10 cellular contexts compared by ENCODE assay signal in the genomic region with DNA sequence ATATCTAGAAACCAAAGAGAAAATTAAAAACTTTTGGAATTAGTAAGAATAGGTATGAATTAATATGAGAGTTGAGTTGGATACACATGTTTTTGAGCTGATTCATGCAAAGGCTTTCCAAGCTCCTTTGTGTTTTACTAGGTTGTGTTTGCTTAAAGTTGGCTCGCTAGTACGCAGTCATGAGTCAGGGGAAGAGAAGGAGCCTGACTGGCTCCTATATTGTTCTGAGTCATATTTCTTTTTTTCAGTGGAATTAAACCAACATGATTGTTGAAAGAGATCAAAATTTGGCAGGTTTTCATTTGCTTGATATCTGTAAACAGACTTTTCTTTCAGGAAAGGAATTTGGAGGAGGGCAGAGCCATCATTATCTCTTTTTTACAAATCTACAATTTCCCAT.
A peak's percentile ranks its signal among the peaks of the same experiment; 100 is the strongest.
DNase-seq lines count a peak whose midpoint lies in the region; ATAC-seq and TF ChIP-seq lines count a peak whose summit lies in the region.
"Had no signal": no experiment of that assay in that cellular context is flagged by ENCODE, and none has a peak within 500 bp of the region (broad histone marks: within the 10 kb centered on the region; RNA-seq: fewer than 3 reads in every experiment).

No MANE protein-coding gene starts in this region.

- POLR2A ChIA-PET in PC-9 (lab: Charles Lee; ENCODE audit: unreplicated experiment) = interaction anchor here (0.6 to 0.7 kb wide), 4 partner anchors 20 to 229 kb away, joined by 5 to 27 read pairs (median 23); no protein-coding TSS in a partner anchor
- POLR2A ChIA-PET in activated CD4-positive, alpha-beta memory T cell treated with anti-CD3 and anti-CD28 coated beads, Interleukin-2, amount 10 ng/mL, durations not matched to agents 7 days and 5 days (lab: Charles Lee) = no interaction called here

- peaks cover 13% of the 10 kb centered on the region for H3K9me3 ChIP-seq in PC-9 (ENCODE audit: insufficient read depth, low read depth)

- 0 out of 2 replicates have a peak, but pooled peaks cover 5% of the 10 kb centered on the region for H3K36me3 ChIP-seq in PC-9 (ENCODE audit: low read depth)
- H3K36me3 ChIP-seq: tibial nerve had no signal

- H3K4me3 ChIP-seq in PC-9 = peak overlapping the region; percentile 36
- H3K4me3 ChIP-seq: tibial nerve had no signal

- H3K4me3 Mint-ChIP-seq in activated CD4-positive, alpha-beta memory T cell treated with anti-CD3 and anti-CD28 coated beads, Interleukin-2, amount 10 ng/mL, durations not matched to agents 7 days and 5 days = no peak overlapping the region
- H3K4me3 Mint-ChIP-seq: central memory CD8-positive, alpha-beta T cell had no signal

- ATAC-seq in esophagus mucosa = peak; percentile 99
- ATAC-seq in HG02588 (IDR thresholded peaks at IDR 0.05; ENCODE audit: unreplicated experiment) = no peak

- no peaks in the 10 kb centered on the region for H3K9me2 ChIP-seq in PC-9 (ENCODE audit: insufficient read depth)

- no TSS peak for BruUV-seq in PC-9 (replicated peaks; lab: Mats Ljungman, UMichigan)

- peaks cover 27% of the 10 kb centered on the region for H3F3A ChIP-seq in PC-9 (ENCODE audit: insufficient read depth, low read depth)

- H3K9me3 Mint-ChIP-seq in activated CD4-positive, alpha-beta memory T cell treated with anti-CD3 and anti-CD28 coated beads, Interleukin-2, amount 10 ng/mL, durations not matched to agents 7 days and 5 days = peaks cover 6% of the 10 kb centered on the region
- H3K9me3 Mint-ChIP-seq: central memory CD8-positive, alpha-beta T cell had no signal

- H3K79me2 ChIP-seq in PC-9 (ENCODE audit: low read depth) = peaks cover 12% of the 10 kb centered on the region

- in situ Hi-C loops in Caki2 (cut with HindIII; ENCODE audit: low pct_unique_long_range_greater_than_20kb, low sequenced_read_pairs) = no loop called here

- H2AFZ ChIP-seq in PC-9 = peak overlapping the region; percentile 63

- intact Hi-C loops in PC-9 (cut with micrococcal nuclease; ENCODE audit: unreplicated experiment) = loop anchor here (2.0 to 10.0 kb wide), 5 partner anchors 58 to 252 kb away; a partner anchor contains a TSS

- H3K27me3 ChIP-seq in PC-9 (ENCODE audit: insufficient read depth, low read depth) = no peaks in the 10 kb centered on the region
- H3K27me3 ChIP-seq: tibial nerve had no signal

- H3K4me1 Mint-ChIP-seq in activated CD4-positive, alpha-beta memory T cell treated with anti-CD3 and anti-CD28 coated beads, Interleukin-2, amount 10 ng/mL, durations not matched to agents 7 days and 5 days = peaks cover 2% of the 10 kb centered on the region
- H3K4me1 Mint-ChIP-seq: central memory CD8-positive, alpha-beta T cell had no signal

- no peak for TF ChIP-seq CTCF in PC-9 (conservative IDR thresholded peaks at IDR 0.05)

- H3K27ac Mint-ChIP-seq in activated CD4-positive, alpha-beta memory T cell treated with anti-CD3 and anti-CD28 coated beads, Interleukin-2, amount 10 ng/mL, durations not matched to agents 7 days and 5 days = no peak overlapping the region

- H3K4me2 ChIP-seq in PC-9 = peak overlapping the region; percentile 73

- H4K20me1 ChIP-seq in PC-9 (ENCODE audit: insufficient read depth) = no peaks in the 10 kb centered on the region

- H3K36me3 Mint-ChIP-seq in activated CD4-positive, alpha-beta memory T cell treated with anti-CD3 and anti-CD28 coated beads, Interleukin-2, amount 10 ng/mL, durations not matched to agents 7 days and 5 days (ENCODE audit: low read depth) = peaks cover 5% of the 10 kb centered on the region

- H3K4me1 ChIP-seq in PC-9 (replicated peaks; ENCODE audit: insufficient read depth) = peaks cover 22% of the 10 kb centered on the region

- CTCF ChIA-PET in PC-9 (lab: Charles Lee) = no interaction called here
- CTCF ChIA-PET in activated CD4-positive, alpha-beta memory T cell treated with anti-CD3 and anti-CD28 coated beads, Interleukin-2, amount 10 ng/mL, durations not matched to agents 7 days and 5 days (lab: Charles Lee) = interaction anchor here (0.7 kb wide), 1 partner anchor 328 kb away, joined by 3 read pairs; no protein-coding TSS in a partner anchor

- peak; percentile 76 for DNase-seq in Caki2 (ENCODE audit: low read depth)
- DNase-seq in PC-9 = peak; percentile 45 to 98
- DNase-seq in occipital lobe (lab: John Stamatoyannopoulos, UW) = peak; percentile 23
- no peak for DNase-seq in NCI-H1417 treated with DMSO at 0.1 percent for 48 hours (lab: John Stamatoyannopoulos, UW)
- no peak for DNase-seq in activated CD4-positive, alpha-beta memory T cell treated with anti-CD3 and anti-CD28 coated beads, Interleukin-2, amount 10 ng/mL, durations not matched to agents 7 days and 5 days
- DNase-seq in GM19238 (ENCODE audit: insufficient read length, low spot score) = no peak

- H3K27ac ChIP-seq in PC-9 = peak overlapping the region; percentile 79
- H3K27ac ChIP-seq: tibial nerve had no signal

- peaks cover 2% of the 10 kb centered on the region for H3K27me3 Mint-ChIP-seq in activated CD4-positive, alpha-beta memory T cell treated with anti-CD3 and anti-CD28 coated beads, Interleukin-2, amount 10 ng/mL, durations not matched to agents 7 days and 5 days

Comparison
In these comparisons a context has a peak if more than half of its experiments do, and no peak if none do; other contexts are left out.
1. DNase-seq: peak in Caki2 (single experiment), PC-9 (2 of 2) and occipital lobe (single experiment); none in NCI-H1417 treated with DMSO at 0.1 percent for 48 hours (single experiment), activated CD4-positive, alpha-beta memory T cell treated with anti-CD3 and anti-CD28 coated beads, Interleukin-2, amount 10 ng/mL, durations not matched to agents 7 days and 5 days (single experiment) and GM19238 (single experiment).